Comparison of ENCODE assay signal across 8 cellular contexts in genomic region chr7:150368098-150368883, GRCh38. TPM values are rescaled to one million over a fixed set of nuclear protein-coding genes. Genes with fewer than 3 reads are reported as not detected.
DNase-seq lines count a peak whose midpoint lies in the region; ATAC-seq, FAIRE-seq and TF ChIP-seq lines count a peak whose summit lies in the region.

Gene REPIN1 (plus strand): TSS chr7:150368822. CDS start chr7:150369712, 890 bp downstream.

- H3K4me3 ChIP-seq in WI38 (ENCODE audit: low read depth, low read length) (peak within 1 kb of the TSS; percentile 80), mammary epithelial cell (replicated peaks in 1 of 3; ENCODE audit: insufficient read depth in 1 of 3, low read depth in 2 of 3, low read length in 3 of 3) (peak within 1 kb of the TSS; percentile 39 to 61 (median 55)), small intestine (ENCODE audit: low read depth in 1 of 2, low read length in 2 of 2) (peak within 1 kb of the TSS; percentile 76 to 86)

- in situ Hi-C loops in mammary epithelial cell (cut with MboI; ENCODE audit: low sequenced_read_pairs in 2 of 2): no loop called here

- FAIRE-seq in small intestine (lab: Jason Lieb, UNC): no peak

- H3K27me3 ChIP-seq in mammary epithelial cell (ENCODE audit: insufficient read depth, low read length): no peaks in the 10 kb centered on the region
- no peaks in the 10 kb centered on the region for H3K27me3 ChIP-seq in small intestine (ENCODE audit: control insufficient read depth in 2 of 2, insufficient read depth in 2 of 2, low read length in 2 of 2)

- no TSS peak for BruUV-seq in mammary epithelial cell (replicated peaks; lab: Mats Ljungman, UMichigan)

- peak within 1 kb of the TSS; percentile 87 for H3K4me2 ChIP-seq in mammary epithelial cell (ENCODE audit: insufficient read depth, low read depth, low read length)

- H3K4me1 ChIP-seq in mammary epithelial cell (ENCODE audit: insufficient read depth, low read length): peaks cover 10% of the 10 kb centered on the region
- H3K4me1 ChIP-seq in small intestine (ENCODE audit: control insufficient read depth in 2 of 2, insufficient read depth in 1 of 2, low read depth in 1 of 2, low read length in 1 of 2): peaks cover 0 to 9% of the 10 kb centered on the region in 2 donors

- dilution Hi-C loops in mammary epithelial cell (cut with HindIII; ENCODE audit: low sequenced_read_pairs): no loop called here

- no peaks in the 10 kb centered on the region for H3K9me3 ChIP-seq in mammary epithelial cell (replicated peaks; ENCODE audit: insufficient read depth, low read length)
- H3K9me3 ChIP-seq in small intestine (ENCODE audit: control insufficient read depth, low read depth): no peaks in the 10 kb centered on the region

- H3K36me3 ChIP-seq in mammary epithelial cell (ENCODE audit: insufficient read depth, low read length) (no peaks in the 10 kb centered on the region), small intestine (ENCODE audit: control insufficient read depth in 2 of 2, insufficient read depth in 2 of 2, low read length in 2 of 2) (peaks cover 0 to 16% of the 10 kb centered on the region in 2 donors)

- intact Hi-C loops in mammary epithelial cell (cut with micrococcal nuclease): no loop called here

- 4% methylated on average over 22 of the region's 85 CpGs for WGBS in mammary epithelial cell (ENCODE audit: low coverage, missing lambda C conversion rate)
- WGBS in small intestine, 3 donors: 1% methylated on average over 63 to 85 of the region's 85 CpGs

- CTCF ChIA-PET in mammary epithelial cell (lab: Charles Lee; ENCODE audit: low non-redundant PET): no interaction called here

- H3K27ac ChIP-seq in mammary epithelial cell (ENCODE audit: insufficient read depth, low read depth, low read length) (no peak within 1 kb of the TSS), small intestine (ENCODE audit: low read depth in 1 of 2, low read length in 1 of 2) (peak within 1 kb of the TSS; percentile 88 to 98)

- H4K20me1 ChIP-seq in mammary epithelial cell (ENCODE audit: insufficient read depth, low read length): no peaks in the 10 kb centered on the region

- peak within 1 kb of the TSS; percentile 78 for H2AFZ ChIP-seq in mammary epithelial cell (ENCODE audit: low read depth, low read length)

- peak; percentile 50 for ATAC-seq in HG03039 (IDR thresholded peaks at IDR 0.05; ENCODE audit: unreplicated experiment)

- TF ChIP-seq CTCF in WI38 (IDR thresholded peaks at IDR 0.05; ENCODE audit: low read depth, low read length) (no peak), mammary epithelial cell (conservative IDR thresholded peaks at IDR 0.05 in 1 of 2, IDR thresholded peaks at IDR 0.05 in 1 of 2; ENCODE audit: extremely low read depth in 1 of 2, insufficient read depth in 1 of 2, low read depth in 1 of 2, low read length in 2 of 2) (no peak)

- H3K9ac ChIP-seq in mammary epithelial cell (ENCODE audit: insufficient read depth, low read length): no peak within 1 kb of the TSS

- DNase-seq in NCI-H345 (lab: John Stamatoyannopoulos, UW): peak; percentile 88
- no peak for DNase-seq in NCI-H345 treated with DMSO at 0.1 percent for 48 hours (lab: John Stamatoyannopoulos, UW; ENCODE audit: unreplicated experiment)
- peak; percentile 85 for DNase-seq in NCI-H2171 (lab: John Stamatoyannopoulos, UW)
- DNase-seq in mammary epithelial cell: no peak
- peak; percentile 77 for DNase-seq in iPS-NIHi7 (ENCODE audit: extremely low spot score)
- peak; percentile 89 for DNase-seq in small intestine

- H3K79me2 ChIP-seq in mammary epithelial cell (ENCODE audit: insufficient read depth, low read length): no peaks in the 10 kb centered on the region

RNA-seq across cellular contexts. Expression of gene REPIN1, which starts in this region (rescaled TPM):
- 10 to 100 TPM in 1 of 2 donors, 1 to 10 TPM in 1; 5.6 to 33.5 TPM for total RNA-seq in mammary epithelial cell
- 3.9 TPM for polyA plus RNA-seq in mammary epithelial cell
- polyA minus RNA-seq in mammary epithelial cell: 4.7 TPM
- 100 to 1,000 TPM in 1 of 3 donors, 10 to 100 TPM in 2; 46.5 to 101 (median 55.5) TPM for polyA plus RNA-seq in small intestine

Comparison
In these comparisons a context has a peak if more than half of its experiments do, and no peak if none do; other contexts are left out.
1. DNase-seq: peak in NCI-H345 (single experiment), NCI-H2171 (single experiment), iPS-NIHi7 (single experiment) and small intestine (single experiment); none in NCI-H345 treated with DMSO at 0.1 percent for 48 hours (single experiment) and mammary epithelial cell (single experiment).
2. Peak in every context shown above with its lines, with median percentiles within 50 percentile points of each other: H3K4me3 ChIP-seq.